ENCODE assay signal across 14 cellular contexts in the genomic region with DNA sequence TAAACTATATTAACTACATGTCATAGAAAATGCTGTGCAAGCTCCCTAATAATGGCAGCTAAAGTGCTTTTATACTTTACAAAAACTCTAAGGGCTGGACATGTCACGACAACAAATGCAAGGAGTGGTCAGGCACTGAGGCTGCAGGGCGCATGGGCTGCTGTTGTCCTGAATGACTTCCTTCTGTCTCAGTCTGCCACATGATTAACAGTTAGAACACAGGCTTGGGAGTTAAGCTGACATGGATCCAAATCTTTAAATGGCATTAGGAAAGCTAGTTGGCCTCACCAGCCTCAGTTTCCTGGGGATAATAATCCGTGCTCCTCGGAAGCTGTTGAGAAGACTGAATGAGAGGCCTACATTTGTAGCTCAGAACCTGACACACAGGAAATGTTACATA. TPM values are rescaled to one million over a fixed set of nuclear protein-coding genes. Genes with fewer than 3 reads are reported as not detected.
DNase-seq lines count a peak whose midpoint lies in the region; ATAC-seq and TF ChIP-seq lines count a peak whose summit lies in the region.
"Had no signal": no experiment of that assay in that cellular context is flagged by ENCODE, and none has a peak within 500 bp of the region (broad histone marks: within the 10 kb centered on the region; RNA-seq: fewer than 3 reads in every experiment).

No MANE protein-coding gene starts in this region.

- TF ChIP-seq CTCF in RWPE2 (IDR thresholded peaks at IDR 0.05; ENCODE audit: poor library complexity, severe bottlenecking) (no peak), thyroid gland (IDR thresholded peaks at IDR 0.05) (no peak), PC-9 (conservative IDR thresholded peaks at IDR 0.05) (no peak)

- H3K27me3 ChIP-seq in RWPE2 (ENCODE audit: insufficient read depth, poor library complexity, severe bottlenecking): no peaks in the 10 kb centered on the region
- no peaks in the 10 kb centered on the region for H3K27me3 ChIP-seq in thyroid gland
- H3K27me3 ChIP-seq in PC-9 (ENCODE audit: insufficient read depth, low read depth): no peaks in the 10 kb centered on the region

- 86 to 97% methylated on average over 4 of the region's 4 CpGs for WGBS in mesodermal cell (ENCODE audit: insufficient coverage in 2 of 2), 2 experiments
- WGBS in thyroid gland, 2 donors: 68 to 72% methylated on average over 4 of the region's 4 CpGs

- CTCF ChIA-PET in PC-9 (lab: Charles Lee): no interaction called here

- no peak for TF ChIP-seq POLR2A in thyroid gland (IDR thresholded peaks at IDR 0.05)

- ATAC-seq in RWPE2 (ENCODE audit: low read depth) (no peak), esophagus mucosa (peak; percentile 65)
- ATAC-seq: activated naive CD4-positive, alpha-beta T cell treated with anti-CD3 and anti-CD28 coated beads, Interleukin-2, amount 50 U/mL, for 72 hours; HepG2; left lobe of liver; naive thymus-derived CD8-positive, alpha-beta T cell had no signal

- H3K4me2 ChIP-seq in PC-9: no peak overlapping the region

- H3K4me3 ChIP-seq in RWPE2 (ENCODE audit: severe bottlenecking) (no peak overlapping the region), mesodermal cell (ENCODE audit: extremely low read depth, insufficient read depth, low read length, poor library complexity, severe bottlenecking) (no peak overlapping the region), thyroid gland (replicated peaks in 1 of 3) (no peak overlapping the region), PC-9 (no peak overlapping the region)
- H3K4me3 ChIP-seq: prostate gland had no signal

- no TSS peak for BruUV-seq in PC-9 (replicated peaks; lab: Mats Ljungman, UMichigan)

- H3K79me2 ChIP-seq in PC-9 (ENCODE audit: low read depth): no peaks in the 10 kb centered on the region

- no peaks in the 10 kb centered on the region; the same call in 1 of the 2 replicates for H3F3A ChIP-seq in PC-9 (ENCODE audit: insufficient read depth, low read depth)

- no peaks in the 10 kb centered on the region for H3K9me2 ChIP-seq in PC-9 (ENCODE audit: insufficient read depth)

- DNase-seq in RWPE2 (ENCODE audit: low spot score) (no peak), thyroid gland (peak in 1 of 2 donors; percentile 9), DMS53 treated with DMSO at 0.1 percent for 48 hours (lab: John Stamatoyannopoulos, UW; ENCODE audit: unreplicated experiment) (no peak), PC-9 (no peak)
- DNase-seq in stimulated activated CD4-positive, alpha-beta T cell treated with anti-CD3 and anti-CD28 coated beads, Interleukin-1b, Interleukin-23, amount 100 ng/mL, for 48 hours: no peak
- DNase-seq: naive thymus-derived CD8-positive, alpha-beta T cell; NCI-H2081; NCI-H510A treated with DMSO at 0.1 percent for 48 hours had no signal

- H3K9me3 ChIP-seq in RWPE2 (ENCODE audit: severe bottlenecking) (no peaks in the 10 kb centered on the region), mesodermal cell (ENCODE audit: control insufficient read depth, low read length) (no peaks in the 10 kb centered on the region), thyroid gland (no peaks in the 10 kb centered on the region), PC-9 (ENCODE audit: insufficient read depth, low read depth) (no peaks in the 10 kb centered on the region)
- H3K9me3 ChIP-seq: prostate gland had no signal

- H3K4me1 ChIP-seq in RWPE2 (ENCODE audit: insufficient read depth, poor library complexity, severe bottlenecking) (peaks cover 21% of the 10 kb centered on the region), mesodermal cell (ENCODE audit: control insufficient read depth, insufficient read depth, low read length, poor library complexity, severe bottlenecking) (peaks cover 17% of the 10 kb centered on the region), thyroid gland (peaks cover 16 to 19% of the 10 kb centered on the region in 2 donors), PC-9 (replicated peaks; ENCODE audit: insufficient read depth) (no peaks in the 10 kb centered on the region)
- H3K4me1 ChIP-seq: prostate gland had no signal

- H3K36me3 ChIP-seq in RWPE2 (ENCODE audit: low read depth): peaks cover 54% of the 10 kb centered on the region
- peaks cover 15% of the 10 kb centered on the region for H3K36me3 ChIP-seq in mesodermal cell (ENCODE audit: control insufficient read depth, insufficient read depth, low read length)
- no peaks in the 10 kb centered on the region for H3K36me3 ChIP-seq in thyroid gland
- peaks cover 13% of the 10 kb centered on the region; the same call in 1 of the 2 replicates for H3K36me3 ChIP-seq in PC-9 (ENCODE audit: low read depth)
- H3K36me3 ChIP-seq: prostate gland had no signal

- H3K27ac ChIP-seq in RWPE2 (ENCODE audit: poor library complexity, severe bottlenecking) (peak overlapping the region; percentile 64), mesodermal cell (ENCODE audit: low read depth, low read length, severe bottlenecking) (peak overlapping the region; percentile 61), thyroid gland (peak overlapping the region; percentile 14 to 73 (median 51)), PC-9 (no peak overlapping the region)
- H3K27ac ChIP-seq: prostate gland had no signal

- no peaks in the 10 kb centered on the region for H4K20me1 ChIP-seq in PC-9 (ENCODE audit: insufficient read depth)

- no peak overlapping the region for H2AFZ ChIP-seq in PC-9

- intact Hi-C loops in thyroid gland (cut with DNase I): no loop called here
- intact Hi-C loops in PC-9 (cut with micrococcal nuclease; ENCODE audit: unreplicated experiment): no loop called here

- POLR2A ChIA-PET in PC-9 (lab: Charles Lee; ENCODE audit: unreplicated experiment): interaction anchor here (0.7 kb wide), 1 partner anchor 233 kb away, joined by 5 read pairs; no protein-coding TSS in a partner anchor

RNA-seq across cellular contexts. Expression of gene PREP, which starts 57.4 kb away (rescaled TPM):
- total RNA-seq in esophagus mucosa (21.8 TPM), thyroid gland (10 to 100 TPM; 13.7 to 21.7 (median 16.6) TPM), PC-9 (2021) (35.8 and 36.7 TPM in 2 replicates)
- polyA plus RNA-seq in mesodermal cell (2013, experiment 1 of 2): 50.6 TPM
- polyA plus RNA-seq in mesodermal cell (2013, experiment 2 of 2): 45.4 TPM
